ENCODE assay signal across 18 cellular contexts in genomic region chr2:203707530-203707929, GRCh38. TPM values are rescaled to one million over a fixed set of nuclear protein-coding genes. Genes with fewer than 3 reads are reported as not detected.
A peak's percentile ranks its signal among the peaks of the same experiment; 100 is the strongest.
DNase-seq lines count a peak whose midpoint lies in the region; ATAC-seq, FAIRE-seq and TF ChIP-seq lines count a peak whose summit lies in the region.
"Had no signal": no experiment of that assay in that cellular context is flagged by ENCODE, and none has a peak within 500 bp of the region (broad histone marks: within the 10 kb centered on the region; RNA-seq: fewer than 3 reads in every experiment).

No MANE protein-coding gene starts in this region.

- H3K9me3 Mint-ChIP-seq in CD4-positive, alpha-beta T cell, result no peaks in the 10 kb centered on the region
- H3K9me3 Mint-ChIP-seq in activated CD4-positive, alpha-beta memory T cell treated with anti-CD3 and anti-CD28 coated beads for 36 hours, result peaks cover 11% of the 10 kb centered on the region

- H3K9me3 ChIP-seq in CD4-positive, alpha-beta T cell (ENCODE audit: control insufficient read depth, low read length), result no peaks in the 10 kb centered on the region
- no peaks in the 10 kb centered on the region for H3K9me3 ChIP-seq in effector memory CD4-positive, alpha-beta T cell (ENCODE audit: control insufficient read depth, low read length)

- peak overlapping the region; percentile 92 for H3K27ac Mint-ChIP-seq in CD4-positive, alpha-beta T cell
- H3K27ac Mint-ChIP-seq in activated CD4-positive, alpha-beta memory T cell treated with anti-CD3 and anti-CD28 coated beads for 36 hours, result peak overlapping the region; percentile 99

- TF ChIP-seq CTCF in CD4-positive, alpha-beta T cell (IDR thresholded peaks at IDR 0.05), result no peak

- no peak for DNase-seq in CD4-positive, alpha-beta T cell
- DNase-seq in GM12891 (ENCODE audit: insufficient read length, low spot score) (no peak), T1000 (lab: John Stamatoyannopoulos, UW) (no peak), COR-L47 (lab: John Stamatoyannopoulos, UW) (no peak), Ammon's horn (ENCODE audit: low spot score) (no peak)
- DNase-seq in activated CD4-positive, alpha-beta memory T cell treated with anti-CD3 and anti-CD28 coated beads for 36 hours, result no peak
- DNase-seq in effector memory CD4-positive, alpha-beta T cell, result no peak
- DNase-seq: cerebellar nuclear complex; DMS 273 treated with DMSO at 0.1 percent for 48 hours; IMR-90; midbrain; NCI-H2107; stimulated activated CD4-positive, alpha-beta T cell treated with anti-CD3 and anti-CD28 coated beads, Interleukin-4, amount 100 ng/mL, for 24 hours; stimulated activated CD8-positive, alpha-beta memory T cell treated with anti-CD3 and anti-CD28 coated beads, Interleukin-4, amount 100 ng/mL, for 48 hours; tibial artery had no signal

- H3K27ac ChIP-seq in CD4-positive, alpha-beta T cell (ENCODE audit: low read depth, low read length), result peak overlapping the region; percentile 92
- H3K27ac ChIP-seq in effector memory CD4-positive, alpha-beta T cell (ENCODE audit: insufficient read depth, low read length, poor library complexity, severe bottlenecking), result peak overlapping the region; percentile 91
- H3K27ac ChIP-seq: tibial artery, VCaP had no signal

- H3K4me1 Mint-ChIP-seq in CD4-positive, alpha-beta T cell (ENCODE audit: low read depth), result peaks cover 64% of the 10 kb centered on the region
- H3K4me1 Mint-ChIP-seq in activated CD4-positive, alpha-beta memory T cell treated with anti-CD3 and anti-CD28 coated beads for 36 hours (ENCODE audit: low read depth), result peaks cover 49% of the 10 kb centered on the region

- peak overlapping the region; percentile 90 for H3K4me3 Mint-ChIP-seq in CD4-positive, alpha-beta T cell
- peak overlapping the region; percentile 86 for H3K4me3 Mint-ChIP-seq in activated CD4-positive, alpha-beta memory T cell treated with anti-CD3 and anti-CD28 coated beads for 36 hours

- H3K4me3 ChIP-seq in effector memory CD4-positive, alpha-beta T cell (ENCODE audit: insufficient read depth, low read depth, low read length, poor library complexity, severe bottlenecking), result peak overlapping the region; percentile 77
- H3K4me3 ChIP-seq: tibial artery had no signal

- H3K36me3 ChIP-seq in effector memory CD4-positive, alpha-beta T cell (ENCODE audit: control insufficient read depth, insufficient read depth, low read length), result no peaks in the 10 kb centered on the region
- H3K36me3 ChIP-seq: tibial artery had no signal

- peaks cover 42% of the 10 kb centered on the region for H3K4me1 ChIP-seq in effector memory CD4-positive, alpha-beta T cell (ENCODE audit: control insufficient read depth, insufficient read depth, low read length, poor library complexity, severe bottlenecking)
- H3K4me1 ChIP-seq: tibial artery had no signal

- no peaks in the 10 kb centered on the region for H3K27me3 ChIP-seq in CD4-positive, alpha-beta T cell (ENCODE audit: control insufficient read depth, insufficient read depth, low read length)
- no peaks in the 10 kb centered on the region for H3K27me3 ChIP-seq in effector memory CD4-positive, alpha-beta T cell (replicated peaks; ENCODE audit: control insufficient read depth, insufficient read depth, low read length, poor library complexity, severe bottlenecking)
- H3K27me3 ChIP-seq: tibial artery had no signal

- peaks cover 68% of the 10 kb centered on the region for H3K36me3 Mint-ChIP-seq in CD4-positive, alpha-beta T cell (ENCODE audit: low read depth)
- peaks cover 72% of the 10 kb centered on the region for H3K36me3 Mint-ChIP-seq in activated CD4-positive, alpha-beta memory T cell treated with anti-CD3 and anti-CD28 coated beads for 36 hours

- intact Hi-C loops in CD4-positive, alpha-beta T cell (cut with DNase I, micrococcal nuclease), result loop anchor here (1.0 to 5.0 kb wide), 5 partner anchors 35 to 175 kb away; partner anchors contain the start of gene RAPH1 (in 1 of the 2)
- intact Hi-C loops in activated CD4-positive, alpha-beta memory T cell treated with anti-CD3 and anti-CD28 coated beads for 36 hours (cut with micrococcal nuclease), result loop anchor here (1.0 to 5.0 kb wide), 3 partner anchors 173 to 227 kb away; partner anchors contain the start of gene RAPH1

- POLR2A ChIA-PET in CD4-positive, alpha-beta T cell (lab: Charles Lee), result interaction anchor here (0.8 to 19.9 kb wide), 16 partner anchors 12 to 468 kb away, joined by 3 to 621 read pairs (median 6); partner anchors contain the start of genes CTLA4, CYP20A1 and RAPH1
- POLR2A ChIA-PET in activated CD4-positive, alpha-beta memory T cell treated with anti-CD3 and anti-CD28 coated beads for 36 hours (lab: Charles Lee), result interaction anchor here (0.9 to 11.1 kb wide), 24 partner anchors 8 to 236 kb away, joined by 3 to 196 read pairs (median 9); partner anchors contain the start of genes CTLA4 and ICOS

- peak; percentile 26 for FAIRE-seq in GM12891 (lab: Jason Lieb, UNC)

- CTCF ChIA-PET in CD4-positive, alpha-beta T cell (lab: Charles Lee), result interaction anchor here (1.1 to 3.3 kb wide), 3 partner anchors 33 to 108 kb away, joined by 3 to 19 read pairs (median 7); no protein-coding TSS in a partner anchor
- CTCF ChIA-PET in activated CD4-positive, alpha-beta memory T cell treated with anti-CD3 and anti-CD28 coated beads for 36 hours (lab: Charles Lee), result interaction anchor here (0.8 to 3.0 kb wide), 10 partner anchors 8 to 202 kb away, joined by 3 to 16 read pairs (median 4); partner anchors contain the start of gene CTLA4

- no peaks in the 10 kb centered on the region for H3K27me3 Mint-ChIP-seq in CD4-positive, alpha-beta T cell
- H3K27me3 Mint-ChIP-seq in activated CD4-positive, alpha-beta memory T cell treated with anti-CD3 and anti-CD28 coated beads for 36 hours, result no peaks in the 10 kb centered on the region

- ATAC-seq in CD4-positive, alpha-beta T cell (ENCODE audit: poor library complexity), result no peak
- no peak for ATAC-seq in HG03139 (IDR thresholded peaks at IDR 0.05; ENCODE audit: unreplicated experiment)

- TF ChIP-seq POLR2A in GM12891 (IDR thresholded peaks at IDR 0.05; ENCODE audit: low read depth, low read length), result no peak

TF ChIP-seq in GM12891, 5 proteins besides CTCF, POLR2A, EP300 and RAD21:
- TF ChIP-seq POLR2AphosphoS5 (IDR thresholded peaks at IDR 0.05; ENCODE audit: low read depth, low read length) (no peak), TAF1 (IDR thresholded peaks at IDR 0.05; ENCODE audit: low read depth, low read length) (no peak), PAX5 (IDR thresholded peaks at IDR 0.05; ENCODE audit: insufficient read depth, low read length, severe bottlenecking) (no peak), POU2F2 (IDR thresholded peaks at IDR 0.05; ENCODE audit: low read depth, low read length) (no peak), SPI1 (IDR thresholded peaks at IDR 0.05; ENCODE audit: low read depth, low read length) (no peak)

RNA-seq across cellular contexts. Expression of gene CD28, which starts 1.1 kb away (rescaled TPM):
- total RNA-seq in CD4-positive, alpha-beta T cell, result 100 to 1,000 TPM; 128 to 130 TPM
- polyA plus RNA-seq in GM12891 (2012; ENCODE audit: low read depth, missing spikeins), result 0.15 TPM
- total RNA-seq in activated CD4-positive, alpha-beta memory T cell treated with anti-CD3 and anti-CD28 coated beads for 36 hours, result 100 to 1,000 TPM; 279 to 285 TPM
- total RNA-seq: IMR-90, RPMI7951 had no signal
- polyA plus RNA-seq: IMR-90 had no signal
